Comparison of ENCODE assay signal across 10 cellular contexts in the genomic region with DNA sequence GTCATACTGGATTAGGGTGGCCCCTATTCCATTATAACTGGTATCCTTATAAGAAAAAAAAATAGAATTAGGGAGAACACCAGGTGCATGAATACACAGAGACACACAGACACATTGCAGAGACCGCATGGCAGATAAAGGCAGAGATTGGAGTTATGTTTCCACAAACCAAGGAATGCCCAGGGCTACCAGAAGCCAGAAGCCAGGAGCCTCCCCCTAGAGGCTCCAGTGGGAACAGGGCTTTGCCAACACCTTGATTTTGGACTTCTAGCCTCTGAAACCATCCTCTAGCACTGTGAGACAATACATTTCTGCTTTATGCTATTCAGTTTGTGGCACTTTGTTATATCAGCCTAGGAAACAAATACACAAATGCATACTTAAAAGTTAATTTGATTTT. TPM values are rescaled to one million over a fixed set of nuclear protein-coding genes. Genes with fewer than 3 reads are reported as not detected.
DNase-seq lines count a peak whose midpoint lies in the region; ATAC-seq, FAIRE-seq and TF ChIP-seq lines count a peak whose summit lies in the region.
"Had no signal": no experiment of that assay in that cellular context is flagged by ENCODE, and none has a peak within 500 bp of the region (broad histone marks: within the 10 kb centered on the region; RNA-seq: fewer than 3 reads in every experiment).

No MANE protein-coding gene starts in this region.

- H3K9me3 ChIP-seq in Loucy (ENCODE audit: insufficient read depth, low read depth, low read length) (no peaks in the 10 kb centered on the region), neural progenitor cell (ENCODE audit: low read depth) (no peaks in the 10 kb centered on the region)

- FAIRE-seq in bronchial epithelial cell (lab: Jason Lieb, UNC): no peak

- no peaks in the 10 kb centered on the region for H4K20me1 ChIP-seq in Loucy (ENCODE audit: insufficient read depth, low read length, poor library complexity, severe bottlenecking)
- H4K20me1 ChIP-seq in neural progenitor cell (ENCODE audit: low read depth): peaks cover 7% of the 10 kb centered on the region

- peaks cover 7% of the 10 kb centered on the region for H3K36me3 Mint-ChIP-seq in neural progenitor cell

- H3K4me1 Mint-ChIP-seq in neural progenitor cell: peaks cover 5% of the 10 kb centered on the region

- H3K4me1 ChIP-seq in Loucy (ENCODE audit: insufficient read depth, low read length, poor library complexity, severe bottlenecking) (peaks cover 22% of the 10 kb centered on the region), neural progenitor cell (no peaks in the 10 kb centered on the region)

- no peaks in the 10 kb centered on the region for H3K27me3 ChIP-seq in Loucy (ENCODE audit: insufficient read depth, low read length, poor library complexity, severe bottlenecking)
- no peaks in the 10 kb centered on the region for H3K27me3 ChIP-seq in bronchial epithelial cell (ENCODE audit: control insufficient read depth, insufficient read depth, low read length)
- H3K27me3 ChIP-seq in neural progenitor cell: no peaks in the 10 kb centered on the region

- ATAC-seq in GM18502 (IDR thresholded peaks at IDR 0.05; ENCODE audit: poor library complexity, unreplicated experiment): no peak

- H2AFZ ChIP-seq in Loucy (ENCODE audit: low read length) (no peak overlapping the region), neural progenitor cell (replicated peaks) (no peak overlapping the region)

- H3K9ac ChIP-seq in Loucy (ENCODE audit: low read depth, low read length, poor library complexity, severe bottlenecking) (no peak overlapping the region), neural progenitor cell (no peak overlapping the region)

- H3F3A ChIP-seq in Loucy (ENCODE audit: low read depth): no peaks in the 10 kb centered on the region
- H3F3A ChIP-seq in neural progenitor cell (ENCODE audit: low read depth): no peaks in the 10 kb centered on the region

- DNase-seq in GM12864 (ENCODE audit: low read depth) (no peak), bronchial epithelial cell (ENCODE audit: low read depth) (peak; percentile 5), neural progenitor cell (ENCODE audit: low spot score) (peak; percentile 16), inferior parietal cortex (ENCODE audit: extremely low spot score) (no peak), NCI-H524 treated with DMSO at 0.1 percent for 48 hours (lab: John Stamatoyannopoulos, UW) (no peak)
- DNase-seq: immature natural killer cell, NCI-H446 had no signal

- H3K4me3 ChIP-seq in GM12864 (ENCODE audit: low read depth, low read length) (no peak overlapping the region), Loucy (ENCODE audit: low read length, poor library complexity, severe bottlenecking) (no peak overlapping the region), bronchial epithelial cell (ENCODE audit: low read depth, low read length) (no peak overlapping the region), neural progenitor cell (no peak overlapping the region)

- no peaks in the 10 kb centered on the region for H3K9me3 Mint-ChIP-seq in neural progenitor cell
- H3K9me3 Mint-ChIP-seq: activated T-helper 2 cell treated with anti-CD3 and anti-CD28 coated beads, Interferon-gamma antibody, Interleukin-2, Interleukin-4, amounts not matched to agents 10 μg/mL and 5 μg/mL and 100 μg/mL, durations not matched to agents 14 hours and 24 hours and 36 hours; immature natural killer cell had no signal

- H3K4me3 Mint-ChIP-seq in neural progenitor cell: no peak overlapping the region
- H3K4me3 Mint-ChIP-seq: immature natural killer cell had no signal

- H3K27ac ChIP-seq in neural progenitor cell: no peak overlapping the region

- H3K36me3 ChIP-seq in Loucy (ENCODE audit: insufficient read depth, low read length): no peaks in the 10 kb centered on the region
- no peaks in the 10 kb centered on the region for H3K36me3 ChIP-seq in bronchial epithelial cell (ENCODE audit: control insufficient read depth, insufficient read depth, low read length)
- no peaks in the 10 kb centered on the region for H3K36me3 ChIP-seq in neural progenitor cell

- TF ChIP-seq CTCF in GM12864 (IDR thresholded peaks at IDR 0.05; ENCODE audit: low read depth, low read length, missing control alignments): peak; percentile 48
- peak; percentile 46 for TF ChIP-seq CTCF in Loucy (conservative IDR thresholded peaks at IDR 0.05; ENCODE audit: low read length)
- TF ChIP-seq CTCF in bronchial epithelial cell (IDR thresholded peaks at IDR 0.05; ENCODE audit: insufficient read depth, low read length, severe bottlenecking): peak; percentile 59
- TF ChIP-seq CTCF in neural progenitor cell (IDR thresholded peaks at IDR 0.05): peak; percentile 48

- H3K4me2 ChIP-seq in Loucy (ENCODE audit: low read depth, low read length, poor library complexity, severe bottlenecking) (no peak overlapping the region), neural progenitor cell (no peak overlapping the region)

- no peaks in the 10 kb centered on the region for H3K9me2 ChIP-seq in Loucy (replicated peaks; ENCODE audit: low read depth, low read length)

- H3K79me2 ChIP-seq in Loucy (ENCODE audit: insufficient read depth, low read length): peaks cover 54% of the 10 kb centered on the region
- H3K79me2 ChIP-seq in neural progenitor cell (ENCODE audit: low read depth): no peaks in the 10 kb centered on the region

- H3K27me3 Mint-ChIP-seq in neural progenitor cell (ENCODE audit: insufficient read depth, low read depth): no peaks in the 10 kb centered on the region

- H3K27ac Mint-ChIP-seq in neural progenitor cell: no peak overlapping the region
- H3K27ac Mint-ChIP-seq: activated T-helper 2 cell treated with anti-CD3 and anti-CD28 coated beads, Interferon-gamma antibody, Interleukin-2, Interleukin-4, amounts not matched to agents 10 μg/mL and 5 μg/mL and 100 μg/mL, durations not matched to agents 14 hours and 24 hours and 36 hours; immature natural killer cell had no signal

RNA-seq across cellular contexts. Expression of a gene that starts 10.4 kb away (rescaled TPM):
- 46.5 and 47.7 TPM in 2 replicates for total RNA-seq in bronchial epithelial cell
- 32.3 and 45.6 TPM in 2 replicates for total RNA-seq in neural progenitor cell (ENCODE audit: low replicate concordance)

Comparison
In these comparisons a context has a peak if more than half of its experiments do, and no peak if none do; other contexts are left out.
1. DNase-seq: peak in bronchial epithelial cell (single experiment) and neural progenitor cell (single experiment); none in GM12864 (single experiment), inferior parietal cortex (single experiment) and NCI-H524 treated with DMSO at 0.1 percent for 48 hours (single experiment).
2. Peak in every context shown above with its lines, with median percentiles within 50 percentile points of each other: CTCF ChIP-seq.